ENCODE assay signal across 9 cellular contexts in genomic region chr9:94945191-94946144, GRCh38.
A peak's percentile ranks its signal among the peaks of the same experiment; 100 is the strongest.
DNase-seq lines count a peak whose midpoint lies in the region; ATAC-seq and TF ChIP-seq lines count a peak whose summit lies in the region.
"Had no signal": no experiment of that assay in that cellular context is flagged by ENCODE, and none has a peak within 500 bp of the region (broad histone marks: within the 10 kb centered on the region; RNA-seq: fewer than 3 reads in every experiment).

No MANE protein-coding gene starts in this region.

- DNase-seq in AG04449 (ENCODE audit: low read depth, low spot score), result peak; percentile 57
- peak; percentile 26 for DNase-seq in NCI-H2196 treated with DMSO at 0.1 percent for 48 hours (lab: John Stamatoyannopoulos, UW; ENCODE audit: unreplicated experiment)
- no peak for DNase-seq in endothelial cell (ENCODE audit: low spot score)
- DNase-seq in myocyte (ENCODE audit: low read depth), result peak; percentile 92
- no peak for DNase-seq in activated naive CD8-positive, alpha-beta T cell treated with anti-CD3 and anti-CD28 coated beads for 36 hours
- DNase-seq in activated CD8-positive, alpha-beta memory T cell treated with anti-CD3 and anti-CD28 coated beads, Interleukin-2, amount 10 ng/mL, durations not matched to agents 7 days and 5 days, result no peak
- DNase-seq in stimulated activated CD4-positive, alpha-beta T cell treated with anti-CD3 and anti-CD28 coated beads, Interleukin-12 subunit alpha, Interleukin-12 subunit beta, amount 100 ng/mL, for 4 hours, result no peak
- no peak for DNase-seq in SW 1271 (lab: John Stamatoyannopoulos, UW)
- DNase-seq: DMS79 treated with DMSO at 0.1 percent for 48 hours had no signal

- no peak for TF ChIP-seq CTCF in AG04449 (IDR thresholded peaks at IDR 0.05; ENCODE audit: insufficient read depth, low read length, missing control alignments)
- TF ChIP-seq CTCF in endothelial cell (IDR thresholded peaks at IDR 0.05; ENCODE audit: unreplicated experiment), result no peak

- POLR2A ChIA-PET in AG04449 (lab: Yijun Ruan, JAX), result interaction anchor here (0.6 kb wide), 1 partner anchor 57 kb away, joined by 3 read pairs; no protein-coding TSS in a partner anchor

- H3K27me3 Mint-ChIP-seq in endothelial cell (ENCODE audit: unreplicated experiment), result no peaks in the 10 kb centered on the region
- H3K27me3 Mint-ChIP-seq in activated naive CD8-positive, alpha-beta T cell treated with anti-CD3 and anti-CD28 coated beads for 36 hours, result no peaks in the 10 kb centered on the region
- H3K27me3 Mint-ChIP-seq in activated CD8-positive, alpha-beta memory T cell treated with anti-CD3 and anti-CD28 coated beads, Interleukin-2, amount 10 ng/mL, durations not matched to agents 7 days and 5 days, result peaks cover 3% of the 10 kb centered on the region

- H3K9me3 Mint-ChIP-seq in endothelial cell (ENCODE audit: unreplicated experiment), result no peaks in the 10 kb centered on the region
- H3K9me3 Mint-ChIP-seq in activated naive CD8-positive, alpha-beta T cell treated with anti-CD3 and anti-CD28 coated beads for 36 hours, result peaks cover 2% of the 10 kb centered on the region
- H3K9me3 Mint-ChIP-seq in activated CD8-positive, alpha-beta memory T cell treated with anti-CD3 and anti-CD28 coated beads, Interleukin-2, amount 10 ng/mL, durations not matched to agents 7 days and 5 days (ENCODE audit: low read depth), result no peaks in the 10 kb centered on the region

- H3K4me1 Mint-ChIP-seq in endothelial cell (ENCODE audit: unreplicated experiment), result peaks cover 39% of the 10 kb centered on the region
- peaks cover 16% of the 10 kb centered on the region for H3K4me1 Mint-ChIP-seq in activated naive CD8-positive, alpha-beta T cell treated with anti-CD3 and anti-CD28 coated beads for 36 hours
- H3K4me1 Mint-ChIP-seq in activated CD8-positive, alpha-beta memory T cell treated with anti-CD3 and anti-CD28 coated beads, Interleukin-2, amount 10 ng/mL, durations not matched to agents 7 days and 5 days, result peaks cover 8% of the 10 kb centered on the region

- CTCF ChIA-PET in AG04449 (lab: Yijun Ruan, JAX), result interaction anchor here (0.8 to 2.5 kb wide), 6 partner anchors 12 to 32 kb away, joined by 3 to 8 read pairs (median 4); no protein-coding TSS in a partner anchor
- CTCF ChIA-PET in activated CD8-positive, alpha-beta memory T cell treated with anti-CD3 and anti-CD28 coated beads, Interleukin-2, amount 10 ng/mL, durations not matched to agents 7 days and 5 days (lab: Charles Lee), result no interaction called here

- H3K27ac Mint-ChIP-seq in endothelial cell (ENCODE audit: unreplicated experiment), result peak overlapping the region; percentile 49
- no peak overlapping the region for H3K27ac Mint-ChIP-seq in activated naive CD8-positive, alpha-beta T cell treated with anti-CD3 and anti-CD28 coated beads for 36 hours
- no peak overlapping the region for H3K27ac Mint-ChIP-seq in activated CD8-positive, alpha-beta memory T cell treated with anti-CD3 and anti-CD28 coated beads, Interleukin-2, amount 10 ng/mL, durations not matched to agents 7 days and 5 days

- no peak for ATAC-seq in activated CD8-positive, alpha-beta memory T cell treated with anti-CD3 and anti-CD28 coated beads, Interleukin-2, amount 10 ng/mL, durations not matched to agents 7 days and 5 days

- H3K4me3 Mint-ChIP-seq in endothelial cell (ENCODE audit: unreplicated experiment), result no peak overlapping the region
- H3K4me3 Mint-ChIP-seq in activated naive CD8-positive, alpha-beta T cell treated with anti-CD3 and anti-CD28 coated beads for 36 hours, result no peak overlapping the region
- no peak overlapping the region for H3K4me3 Mint-ChIP-seq in activated CD8-positive, alpha-beta memory T cell treated with anti-CD3 and anti-CD28 coated beads, Interleukin-2, amount 10 ng/mL, durations not matched to agents 7 days and 5 days

- H3K4me3 ChIP-seq in AG04449 (ENCODE audit: low read depth, low read length), result no peak overlapping the region

- H3K36me3 Mint-ChIP-seq in endothelial cell (ENCODE audit: low read depth, unreplicated experiment), result no peaks in the 10 kb centered on the region
- H3K36me3 Mint-ChIP-seq in activated naive CD8-positive, alpha-beta T cell treated with anti-CD3 and anti-CD28 coated beads for 36 hours, result peaks cover 2% of the 10 kb centered on the region
- H3K36me3 Mint-ChIP-seq in activated CD8-positive, alpha-beta memory T cell treated with anti-CD3 and anti-CD28 coated beads, Interleukin-2, amount 10 ng/mL, durations not matched to agents 7 days and 5 days, result no peaks in the 10 kb centered on the region

Comparison
In these comparisons a context has a peak if more than half of its experiments do, and no peak if none do; other contexts are left out.
1. DNase-seq: peak in AG04449 (single experiment), NCI-H2196 treated with DMSO at 0.1 percent for 48 hours (single experiment) and myocyte (single experiment); none in endothelial cell (single experiment), activated naive CD8-positive, alpha-beta T cell treated with anti-CD3 and anti-CD28 coated beads for 36 hours (single experiment), activated CD8-positive, alpha-beta memory T cell treated with anti-CD3 and anti-CD28 coated beads, Interleukin-2, amount 10 ng/mL, durations not matched to agents 7 days and 5 days (single experiment), stimulated activated CD4-positive, alpha-beta T cell treated with anti-CD3 and anti-CD28 coated beads, Interleukin-12 subunit alpha, Interleukin-12 subunit beta, amount 100 ng/mL, for 4 hours (single experiment) and SW 1271 (0 of 2).